In genomic region chr12:108814462-108815211, GRCh38 we compare ENCODE assay signal across 1 cellular context.
TF ChIP-seq lines count a peak whose summit lies in the region.

No MANE protein-coding gene starts in this region.

TF ChIP-seq in WTC11, 78 proteins besides CTCF, POLR2A, EP300 and RAD21 (continued from another document):
- TF ChIP-seq ZNF512 (CRISPR knock-in tag; IDR thresholded peaks at IDR 0.05; ENCODE audit: borderline replicate concordance) (no peak), GTF2I (CRISPR knock-in tag; conservative IDR thresholded peaks at IDR 0.05) (no peak), FOXP4 (CRISPR knock-in tag; IDR thresholded peaks at IDR 0.05) (no peak), NR3C1 (CRISPR knock-in tag; conservative IDR thresholded peaks at IDR 0.05; ENCODE audit: low read depth) (no peak), TCF7 (CRISPR knock-in tag; IDR thresholded peaks at IDR 0.05; ENCODE audit: low read depth) (no peak), CBFB (CRISPR knock-in tag; IDR thresholded peaks at IDR 0.05; ENCODE audit: low read depth) (no peak), FOXP1 (CRISPR knock-in tag; IDR thresholded peaks at IDR 0.05; ENCODE audit: borderline replicate concordance) (no peak), TEAD4 (CRISPR knock-in tag; IDR thresholded peaks at IDR 0.05) (no peak), IRF1 (CRISPR knock-in tag; IDR thresholded peaks at IDR 0.05) (no peak), USF2 (CRISPR knock-in tag; IDR thresholded peaks at IDR 0.05) (no peak)
TF ChIP-seq in WTC11: peak in this region for 0.
